12 cellular contexts compared by ENCODE assay signal in the genomic region with DNA sequence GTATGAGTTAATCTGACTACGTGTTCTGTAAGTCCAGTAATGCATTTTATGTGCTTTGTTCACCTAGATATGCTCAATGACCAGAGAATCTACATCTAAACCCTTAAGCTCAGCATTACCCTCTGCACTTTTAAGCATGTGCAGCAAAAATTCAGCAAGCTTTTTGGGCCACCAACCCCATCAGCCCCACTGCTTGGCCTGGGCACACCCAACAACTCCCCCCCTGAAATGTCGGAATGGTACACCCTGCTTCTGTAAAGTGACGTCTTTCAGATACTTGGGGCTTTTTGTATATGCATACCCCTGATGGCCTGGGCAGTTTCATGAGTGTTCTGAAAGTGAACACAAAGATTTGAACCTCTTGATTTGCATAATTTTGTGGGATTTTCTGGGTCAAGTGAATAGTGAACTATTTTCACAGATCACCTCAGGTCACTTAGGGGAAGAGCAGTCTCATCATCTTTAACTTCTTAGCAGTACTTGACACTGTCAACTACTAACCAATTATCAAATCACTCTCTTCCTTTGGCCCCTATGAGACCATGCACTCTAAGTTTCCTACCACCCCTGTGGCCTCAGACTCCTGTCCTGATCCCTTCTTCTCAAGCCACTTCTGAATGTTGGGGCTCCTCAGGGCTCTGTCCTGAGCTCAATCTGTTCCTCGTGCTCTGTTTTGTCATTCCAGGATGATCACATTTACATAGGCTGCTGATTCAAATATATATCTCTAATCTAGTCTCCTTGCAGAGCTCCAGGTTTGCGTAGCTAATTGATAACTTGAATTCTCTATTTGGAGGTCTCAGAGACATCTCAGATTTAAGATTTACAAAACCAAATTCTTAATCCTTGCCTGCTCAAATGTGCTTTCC. TPM values are rescaled to one million over a fixed set of nuclear protein-coding genes. Genes with fewer than 3 reads are reported as not detected.
A peak's percentile ranks its signal among the peaks of the same experiment; 100 is the strongest.
DNase-seq lines count a peak whose midpoint lies in the region; ATAC-seq, FAIRE-seq and TF ChIP-seq lines count a peak whose summit lies in the region.
"Had no signal": no experiment of that assay in that cellular context is flagged by ENCODE, and none has a peak within 500 bp of the region (broad histone marks: within the 10 kb centered on the region; RNA-seq: fewer than 3 reads in every experiment).

No MANE protein-coding gene starts in this region.

- no peak overlapping the region for H3K18ac ChIP-seq in mesendoderm (ENCODE audit: low read length)

- H3K4me1 ChIP-seq in mesendoderm (ENCODE audit: control insufficient read depth, low read depth, low read length) = no peaks in the 10 kb centered on the region
- H3K4me1 ChIP-seq: foreskin keratinocyte had no signal

- no peak overlapping the region for H2BK5ac ChIP-seq in mesendoderm (ENCODE audit: low read length)

- H3K9ac ChIP-seq in mesendoderm (ENCODE audit: low read length) = no peak overlapping the region

- no peak overlapping the region for H4K8ac ChIP-seq in mesendoderm (ENCODE audit: low read depth, low read length)

- H3K4me2 ChIP-seq in mesendoderm (ENCODE audit: low read length) = no peak overlapping the region

- H3K36me3 ChIP-seq in mesendoderm (ENCODE audit: control insufficient read depth, insufficient read depth, low read length) = no peaks in the 10 kb centered on the region

- no peak for TF ChIP-seq CTCF in GM10248 (IDR thresholded peaks at IDR 0.05; ENCODE audit: control extremely low read depth, extremely low read depth, low read depth, missing control alignments)

- no peak overlapping the region for H2BK15ac ChIP-seq in mesendoderm (replicated peaks; ENCODE audit: low read depth)

- no peak overlapping the region for H3K23ac ChIP-seq in mesendoderm (ENCODE audit: low read length)

- H3K56ac ChIP-seq in mesendoderm (ENCODE audit: low read length) = no peak overlapping the region

- H3K27me3 ChIP-seq in mesendoderm (ENCODE audit: insufficient read depth, low read length, poor library complexity) = no peaks in the 10 kb centered on the region

- peak; percentile 98 for FAIRE-seq in GM19239 (lab: Jason Lieb, UNC)

- no peak overlapping the region for H2BK120ac ChIP-seq in mesendoderm (ENCODE audit: low read depth, low read length)

- H3K27ac ChIP-seq in mesendoderm (ENCODE audit: low read depth, low read length) = no peak overlapping the region
- H3K27ac ChIP-seq: foreskin keratinocyte had no signal

- CTCF ChIA-PET in GM10248 (lab: Yijun Ruan, JAX) = interaction anchor here (1.1 to 8.2 kb wide), 5 partner anchors 9 to 137 kb away, joined by 3 to 52 read pairs (median 7); partner anchors contain the start of gene PPM1A

- ATAC-seq in HG02623 (IDR thresholded peaks at IDR 0.05; ENCODE audit: unreplicated experiment) (peak; percentile 86), HG03432 (IDR thresholded peaks at IDR 0.05; ENCODE audit: unreplicated experiment) (peak; percentile 93)
- ATAC-seq: foreskin keratinocyte had no signal

- WGBS in mesendoderm (ENCODE audit: extremely low coverage, insufficient coverage, low lambda C conversion rate) = no CpG with 5 or more reads among the region's 5 CpGs

- no peak overlapping the region for H2AK5ac ChIP-seq in mesendoderm (ENCODE audit: low read length)

- DNase-seq in GM10248 (ENCODE audit: extremely low spot score) = peak; percentile 43
- DNase-seq in GM19239 (ENCODE audit: insufficient read length, low spot score) = no peak
- no peak for DNase-seq in mesendoderm
- DNase-seq in activated naive CD4-positive, alpha-beta T cell treated with Interleukin-2 at 50 U/mL for 16 hours = no peak
- no peak for DNase-seq in GM03348 (ENCODE audit: low spot score)
- no peak for DNase-seq in activated CD4-positive, CD25-positive, alpha-beta regulatory T cell (lab: John Stamatoyannopoulos, UW)
- DNase-seq: activated gamma-delta T cell, EL, foreskin keratinocyte, NCI-H1436 had no signal

- H4K5ac ChIP-seq in mesendoderm (ENCODE audit: low read length) = no peak overlapping the region

- no peak overlapping the region for H3K4me3 ChIP-seq in mesendoderm (ENCODE audit: low read length)

- no peaks in the 10 kb centered on the region for H3K79me1 ChIP-seq in mesendoderm (ENCODE audit: low read length)

- no peaks in the 10 kb centered on the region for H3K79me2 ChIP-seq in mesendoderm (ENCODE audit: control insufficient read depth, insufficient read depth, low read length)

- H3K4ac ChIP-seq in mesendoderm (ENCODE audit: low read depth, low read length) = no peak overlapping the region

- POLR2A ChIA-PET in GM10248 (lab: Yijun Ruan, JAX) = interaction anchor here (0.7 to 1.8 kb wide), 2 partner anchors 9 to 36 kb away, joined by 3 to 8 read pairs; partner anchors contain the start of gene PPM1A

RNA-seq across cellular contexts. Expression of gene PPM1A, which starts 36.3 kb away (rescaled TPM):
- polyA plus RNA-seq in mesendoderm (2013, experiment 1 of 2) = 34.3 TPM
- polyA plus RNA-seq in mesendoderm (2013, experiment 2 of 2) = 35.4 TPM

RNA-seq across cellular contexts. Expression of gene DHRS7, which starts 47.5 kb away (rescaled TPM):
- 18.0 TPM for polyA plus RNA-seq in mesendoderm (2013, experiment 1 of 2)
- 17.9 TPM for polyA plus RNA-seq in mesendoderm (2013, experiment 2 of 2)
